In genomic region chr1:7538849-7539771, GRCh38 we compare ENCODE assay signal across 11 cellular contexts.
A peak's percentile ranks its signal among the peaks of the same experiment; 100 is the strongest.
DNase-seq lines count a peak whose midpoint lies in the region; ATAC-seq, FAIRE-seq and TF ChIP-seq lines count a peak whose summit lies in the region.
"Had no signal": no experiment of that assay in that cellular context is flagged by ENCODE, and none has a peak within 500 bp of the region (broad histone marks: within the 10 kb centered on the region; RNA-seq: fewer than 3 reads in every experiment).

No MANE protein-coding gene starts in this region.

- no peaks in the 10 kb centered on the region for H3F3A ChIP-seq in SK-N-SH (replicated peaks; ENCODE audit: insufficient read depth)

- peak; percentile 61; the same call in 1 of the 2 replicates for TF ChIP-seq RAD21 in SK-N-SH (IDR thresholded peaks at IDR 0.05; ENCODE audit: low read length)

- H3K36me3 Mint-ChIP-seq in activated T-cell treated with anti-CD3 and anti-CD28 coated beads, Interleukin-2, amount 50 U/mL, for 24 hours (ENCODE audit: low read depth) = no peaks in the 10 kb centered on the region

- peak in 1 of 2 experiments; percentile 83; a peak in 1 of 4 replicates for TF ChIP-seq EP300 in SK-N-SH (IDR thresholded peaks at IDR 0.05; ENCODE audit: borderline replicate concordance in 1 of 2, low read depth in 1 of 2, low read length in 1 of 2)

- POLR2A ChIA-PET in SK-N-SH (lab: Yijun Ruan, JAX) (interaction anchor here (0.6 kb wide), 1 partner anchor 18 kb away, joined by 4 read pairs; no protein-coding TSS in a partner anchor), HEK293T (lab: Yijun Ruan, JAX) (no interaction called here)

- TF ChIP-seq CTCF in SK-N-SH (IDR thresholded peaks at IDR 0.05) = no peak

- H3K27ac Mint-ChIP-seq in activated T-cell treated with anti-CD3 and anti-CD28 coated beads, Interleukin-2, amount 50 U/mL, for 24 hours = no peak overlapping the region

- DNase-seq in SK-N-SH = peak; percentile 77
- DNase-seq in left kidney (ENCODE audit: low read depth, low spot score) = peak; percentile 33
- DNase-seq in activated T-cell treated with anti-CD3 and anti-CD28 coated beads, Interleukin-2, amount 50 U/mL, for 24 hours = no peak
- no peak for DNase-seq in HEK293T (ENCODE audit: extremely low spot score)
- DNase-seq in NAMALWA (ENCODE audit: low spot score) = no peak
- DNase-seq: foreskin melanocyte had no signal

- no peaks in the 10 kb centered on the region for H3K79me2 ChIP-seq in SK-N-SH (ENCODE audit: insufficient read depth)

- H3K9me3 Mint-ChIP-seq in activated T-cell treated with anti-CD3 and anti-CD28 coated beads, Interleukin-2, amount 50 U/mL, for 24 hours = no peaks in the 10 kb centered on the region
- H3K9me3 Mint-ChIP-seq: central memory CD8-positive, alpha-beta T cell had no signal

- H3K27me3 Mint-ChIP-seq in activated T-cell treated with anti-CD3 and anti-CD28 coated beads, Interleukin-2, amount 50 U/mL, for 24 hours = peaks cover 24% of the 10 kb centered on the region

- 78% methylated on average over 9 of the region's 10 CpGs for WGBS in SK-N-SH (ENCODE audit: low lambda C conversion rate)

- H4K20me1 ChIP-seq in BLaER1 treated with 17β-estradiol and CSF1 and Interleukin-3, amounts not matched to agents 10 nM and 100 nM = peaks cover 0 to 8% (median 0%) of the 10 kb centered on the region in 11 experiments; a peak in 1 of 22 replicates
- H4K20me1 ChIP-seq in SK-N-SH (ENCODE audit: insufficient read depth) = no peaks in the 10 kb centered on the region

- peaks cover 32 to 63% (median 55%) of the 10 kb centered on the region in 10 experiments for H3K4me1 ChIP-seq in BLaER1 treated with 17β-estradiol and CSF1 and Interleukin-3, amounts not matched to agents 10 nM and 100 nM
- H3K4me1 ChIP-seq in SK-N-SH (ENCODE audit: control insufficient read depth in 1 of 2, insufficient read depth in 2 of 2, low read depth in 1 of 2, low read length in 1 of 2) = peaks cover 0 to 61% of the 10 kb centered on the region in 2 experiments; a peak in 2 of 4 replicates
- H3K4me1 ChIP-seq: right lobe of liver had no signal

- H2AFZ ChIP-seq in SK-N-SH (ENCODE audit: low read depth) = no peak overlapping the region

- H3K27me3 ChIP-seq in BLaER1 treated with 17β-estradiol and CSF1 and Interleukin-3, amounts not matched to agents 10 nM and 100 nM = no peaks in the 10 kb centered on the region
- H3K27me3 ChIP-seq in SK-N-SH (ENCODE audit: insufficient read depth) = no peaks in the 10 kb centered on the region
- H3K27me3 ChIP-seq: right lobe of liver had no signal

- H3K4me2 ChIP-seq in BLaER1 treated with 17β-estradiol and CSF1 and Interleukin-3, amounts not matched to agents 10 nM and 100 nM = peak overlapping the region; percentile 8 to 69 (median 43); a peak in 17 of 22 replicates
- H3K4me2 ChIP-seq in SK-N-SH = no peak overlapping the region

- CTCF ChIA-PET in SK-N-SH (lab: Yijun Ruan, JAX) (interaction anchor here (0.9 to 2.2 kb wide), 16 partner anchors 8 to 331 kb away, joined by 3 to 19 read pairs (median 4); no protein-coding TSS in a partner anchor), HEK293T (lab: Yijun Ruan, JAX) (interaction anchor here (0.8 to 1.0 kb wide), 3 partner anchors 22 to 333 kb away, joined by 3 read pairs; no protein-coding TSS in a partner anchor)

- no peak overlapping the region for H3K9ac ChIP-seq in BLaER1 treated with 17β-estradiol and CSF1 and Interleukin-3, amounts not matched to agents 10 nM and 100 nM
- H3K9ac ChIP-seq in SK-N-SH = no peak overlapping the region

- no peak overlapping the region for H3K4me3 Mint-ChIP-seq in activated T-cell treated with anti-CD3 and anti-CD28 coated beads, Interleukin-2, amount 50 U/mL, for 24 hours
- H3K4me3 Mint-ChIP-seq: central memory CD8-positive, alpha-beta T cell had no signal

- no peak overlapping the region for H3K27ac ChIP-seq in BLaER1 treated with 17β-estradiol and CSF1 and Interleukin-3, amounts not matched to agents 10 nM and 100 nM
- H3K27ac ChIP-seq in SK-N-SH (ENCODE audit: low read depth in 2 of 2, low read length in 1 of 2) = peak overlapping the region in 1 of 2 experiments; percentile 84; a peak in 2 of 4 replicates
- H3K27ac ChIP-seq: right lobe of liver had no signal

- no peak for ATAC-seq in HG03097 (IDR thresholded peaks at IDR 0.05; ENCODE audit: low FRiP score, unreplicated experiment)

- H3K36me3 ChIP-seq in BLaER1 treated with 17β-estradiol and CSF1 and Interleukin-3, amounts not matched to agents 10 nM and 100 nM = no peaks in the 10 kb centered on the region
- H3K36me3 ChIP-seq in SK-N-SH (replicated peaks in 1 of 2; ENCODE audit: control insufficient read depth in 1 of 2, insufficient read depth in 2 of 2, low read length in 1 of 2) = no peaks in the 10 kb centered on the region
- H3K36me3 ChIP-seq: right lobe of liver had no signal

- H3K4me3 ChIP-seq in BLaER1 treated with 17β-estradiol and CSF1 and Interleukin-3, amounts not matched to agents 10 nM and 100 nM = no peak overlapping the region
- H3K4me3 ChIP-seq in SK-N-SH (ENCODE audit: low read depth in 2 of 2, low read length in 1 of 2) = no peak overlapping the region; a peak in 1 of 4 replicates
- H3K4me3 ChIP-seq: right lobe of liver had no signal

- H3K9me2 ChIP-seq in SK-N-SH = no peaks in the 10 kb centered on the region

- FAIRE-seq in A204.1 (lab: Jason Lieb, UNC) = peak; percentile 94

- no peaks in the 10 kb centered on the region for H3K4me1 Mint-ChIP-seq in activated T-cell treated with anti-CD3 and anti-CD28 coated beads, Interleukin-2, amount 50 U/mL, for 24 hours (ENCODE audit: low read depth)
- H3K4me1 Mint-ChIP-seq: central memory CD8-positive, alpha-beta T cell had no signal

- H3K9me3 ChIP-seq in BLaER1 treated with 17β-estradiol and CSF1 and Interleukin-3, amounts not matched to agents 10 nM and 100 nM (replicated peaks in 1 of 11) = peaks cover 2 to 7% (median 4%) of the 10 kb centered on the region in 11 experiments; a peak in 19 of 22 replicates
- H3K9me3 ChIP-seq in SK-N-SH = no peaks in the 10 kb centered on the region
- H3K9me3 ChIP-seq: right lobe of liver had no signal

TF ChIP-seq in SK-N-SH, 30 proteins besides CTCF, POLR2A, EP300 and RAD21 (continues in another document):
- TF ChIP-seq ELF1 (IDR thresholded peaks at IDR 0.05) (no peak), YY1 (IDR thresholded peaks at IDR 0.05; ENCODE audit: low read depth) (no peak), MEF2A (IDR thresholded peaks at IDR 0.05; ENCODE audit: borderline replicate concordance, low read depth) (no peak), TAF1 (IDR thresholded peaks at IDR 0.05; ENCODE audit: borderline replicate concordance, low read depth, low read length) (no peak), TCF12 (IDR thresholded peaks at IDR 0.05) (no peak), GATA2 (CRISPR knock-in tag; IDR thresholded peaks at IDR 0.05) (peak; percentile 40; the same call in 1 of the 2 replicates), TEAD4 (IDR thresholded peaks at IDR 0.05; ENCODE audit: borderline replicate concordance, insufficient read depth) (no peak), NFIC (IDR thresholded peaks at IDR 0.05; ENCODE audit: borderline replicate concordance) (no peak), CHD2 (IDR thresholded peaks at IDR 0.05; ENCODE audit: low read length, partially characterized antibody) (peak; percentile 28), MXI1 (IDR thresholded peaks at IDR 0.05; ENCODE audit: low read depth, low read length) (no peak), RCOR1 (IDR thresholded peaks at IDR 0.05; ENCODE audit: low read length) (peak; percentile 65; the same call in 1 of the 2 replicates), JUND (IDR thresholded peaks at IDR 0.05) (no peak)
- TF ChIP-seq, protein P1, sequence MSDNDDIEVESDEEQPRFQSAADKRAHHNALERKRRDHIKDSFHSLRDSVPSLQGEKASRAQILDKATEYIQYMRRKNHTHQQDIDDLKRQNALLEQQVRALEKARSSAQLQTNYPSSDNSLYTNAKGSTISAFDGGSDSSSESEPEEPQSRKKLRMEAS (IDR thresholded peaks at IDR 0.05; ENCODE audit: low read depth) = no peak

TF ChIP-seq in HEK293T, 16 proteins besides CTCF, POLR2A, EP300 and RAD21:
- TF ChIP-seq SP1 (IDR thresholded peaks at IDR 0.05) = no peak
- no peak for TF ChIP-seq FOXA1 (IDR thresholded peaks at IDR 0.05)
- no peak for TF ChIP-seq TARDBP (IDR thresholded peaks at IDR 0.05)
- no peak for TF ChIP-seq LEF1 (IDR thresholded peaks at IDR 0.05; ENCODE audit: borderline replicate concordance)
- TF ChIP-seq PKNOX1 (IDR thresholded peaks at IDR 0.05) = no peak
- TF ChIP-seq FOXK2 (IDR thresholded peaks at IDR 0.05) = no peak
- no peak for TF ChIP-seq L3MBTL2 (conservative IDR thresholded peaks at IDR 0.05)
- TF ChIP-seq ARNT (IDR thresholded peaks at IDR 0.05) = no peak
- TF ChIP-seq HDGF (IDR thresholded peaks at IDR 0.05; ENCODE audit: borderline replicate concordance) = no peak
- TF ChIP-seq ELF4 (IDR thresholded peaks at IDR 0.05) = no peak
- TF ChIP-seq CTBP1 (IDR thresholded peaks at IDR 0.05; ENCODE audit: borderline replicate concordance) = no peak
- no peak for TF ChIP-seq BHLHE40 (IDR thresholded peaks at IDR 0.05; ENCODE audit: borderline replicate concordance)
- TF ChIP-seq ZNF384 (IDR thresholded peaks at IDR 0.05) = no peak
- no peak for TF ChIP-seq NFRKB (IDR thresholded peaks at IDR 0.05)
- no peak for TF ChIP-seq FOXM1 (IDR thresholded peaks at IDR 0.05; ENCODE audit: borderline replicate concordance)
- TF ChIP-seq SUZ12 (IDR thresholded peaks at IDR 0.05) = no peak
TF ChIP-seq in HEK293T: peak in this region for 0.

Comparison
In these comparisons a context has a peak if more than half of its experiments do, and no peak if none do; other contexts are left out.
1. DNase-seq: peak in SK-N-SH (single experiment) and left kidney (single experiment); none in activated T-cell treated with anti-CD3 and anti-CD28 coated beads, Interleukin-2, amount 50 U/mL, for 24 hours (single experiment), HEK293T (single experiment) and NAMALWA (single experiment).